Comparison of ENCODE assay signal across 8 cellular contexts in genomic region chr3:179147571-179148445, GRCh38. TPM values are rescaled to one million over a fixed set of nuclear protein-coding genes. Genes with fewer than 3 reads are reported as not detected.
DNase-seq lines count a peak whose midpoint lies in the region; ATAC-seq lines count a peak whose summit lies in the region.

Gene PIK3CA, plus strand, starts transcription at chr3:179148357. Its CDS starts 50,469 bp downstream, at chr3:179198826.

- H3K27me3 ChIP-seq in CD8-positive, alpha-beta memory T cell (ENCODE audit: insufficient read depth, low read length, poor library complexity, severe bottlenecking) = no peaks in the 10 kb centered on the region

- H3K36me3 Mint-ChIP-seq in CD8-positive, alpha-beta memory T cell = peaks cover 0 to 4% (median 0%) of the 10 kb centered on the region in 3 donors
- H3K36me3 Mint-ChIP-seq in effector memory CD8-positive, alpha-beta T cell (ENCODE audit: insufficient read depth) = peaks cover 7% of the 10 kb centered on the region
- no peaks in the 10 kb centered on the region for H3K36me3 Mint-ChIP-seq in memory B cell

- ATAC-seq in GM19468 (IDR thresholded peaks at IDR 0.05; ENCODE audit: extremely low read depth, unreplicated experiment) (peak; percentile 73), memory B cell (ENCODE audit: low read depth) (peak; percentile 72)
- ATAC-seq in effector memory CD8-positive, alpha-beta T cell (replicated peaks) = peak; percentile 78

- CTCF ChIA-PET in CD8-positive, alpha-beta memory T cell (lab: Charles Lee) = interaction anchor here (0.6 to 3.6 kb wide), 11 partner anchors 11 to 456 kb away, joined by 3 to 18 read pairs (median 4); partner anchors contain the start of genes MRPL47, NDUFB5 and ZNF639

- no peaks in the 10 kb centered on the region for H3K36me3 ChIP-seq in CD8-positive, alpha-beta memory T cell (ENCODE audit: insufficient read depth, low read length)

- H3K4me1 ChIP-seq in CD8-positive, alpha-beta memory T cell (ENCODE audit: insufficient read depth, low read length) = peaks cover 29% of the 10 kb centered on the region

- peak within 1 kb of the TSS; percentile 93 for H3K27ac ChIP-seq in CD8-positive, alpha-beta memory T cell (ENCODE audit: low read depth, low read length)

- no peaks in the 10 kb centered on the region for H3K9me3 Mint-ChIP-seq in CD8-positive, alpha-beta memory T cell
- no peaks in the 10 kb centered on the region for H3K9me3 Mint-ChIP-seq in effector memory CD8-positive, alpha-beta T cell
- no peaks in the 10 kb centered on the region for H3K9me3 Mint-ChIP-seq in memory B cell

- H3K27ac Mint-ChIP-seq in CD8-positive, alpha-beta memory T cell = peak within 1 kb of the TSS; percentile 93 to 99 (median 94)
- H3K27ac Mint-ChIP-seq in effector memory CD8-positive, alpha-beta T cell = no peak within 1 kb of the TSS
- no peak within 1 kb of the TSS for H3K27ac Mint-ChIP-seq in memory B cell

- H3K4me3 Mint-ChIP-seq in CD8-positive, alpha-beta memory T cell = peak within 1 kb of the TSS in 6 of 7 donors; percentile 92 to 97 (median 94)
- no peak within 1 kb of the TSS for H3K4me3 Mint-ChIP-seq in effector memory CD8-positive, alpha-beta T cell
- H3K4me3 Mint-ChIP-seq in memory B cell = peak within 1 kb of the TSS; percentile 97

- peaks cover 0 to 4% of the 10 kb centered on the region in 2 donors for H3K27me3 Mint-ChIP-seq in CD8-positive, alpha-beta memory T cell
- H3K27me3 Mint-ChIP-seq in effector memory CD8-positive, alpha-beta T cell = peaks cover 0 to 5% of the 10 kb centered on the region in 2 donors
- H3K27me3 Mint-ChIP-seq in memory B cell = no peaks in the 10 kb centered on the region

- H3K4me1 Mint-ChIP-seq in CD8-positive, alpha-beta memory T cell = peaks cover 37 to 43% (median 41%) of the 10 kb centered on the region in 3 donors
- peaks cover 21 to 33% of the 10 kb centered on the region in 2 donors for H3K4me1 Mint-ChIP-seq in effector memory CD8-positive, alpha-beta T cell (ENCODE audit: low read depth in 2 of 2)
- peaks cover 28% of the 10 kb centered on the region for H3K4me1 Mint-ChIP-seq in memory B cell

- POLR2A ChIA-PET in CD8-positive, alpha-beta memory T cell (lab: Charles Lee) = interaction anchor here (0.6 to 2.7 kb wide), 12 partner anchors 34 to 1454 kb away, joined by 3 to 27 read pairs (median 3); partner anchors contain the start of genes MRPL47, NDUFB5, TTC14 and ZNF639

- H3K9me3 ChIP-seq in CD8-positive, alpha-beta memory T cell (ENCODE audit: low read length) = no peaks in the 10 kb centered on the region

- DNase-seq in CD8-positive, alpha-beta memory T cell = peak; percentile 89 to 98 (median 94)
- DNase-seq in HS-5 (ENCODE audit: low read depth) (peak; percentile 94), memory B cell (ENCODE audit: low spot score in 2 of 2) (peak; percentile 80 to 91)
- peak; percentile 90 for DNase-seq in NK-92 treated with Interleukin-12 subunit alpha and Interleukin-12 subunit beta, amount 100 ng/mL, for 24 hours (lab: John Stamatoyannopoulos, UW)
- peak; percentile 90 for DNase-seq in activated CD8-positive, alpha-beta memory T cell treated with anti-CD3 and anti-CD28 coated beads for 24 hours
- DNase-seq in effector memory CD8-positive, alpha-beta T cell = peak; percentile 89 to 93 (median 90)
- DNase-seq in stimulated activated CD8-positive, alpha-beta memory T cell treated with anti-CD3 and anti-CD28 coated beads, Interleukin-12 subunit alpha, Interleukin-12 subunit beta, amount 100 ng/mL, for 24 hours (ENCODE audit: extremely low read depth) = peak; percentile 84

- H3K4me3 ChIP-seq in CD8-positive, alpha-beta memory T cell (ENCODE audit: low read length) = peak within 1 kb of the TSS; percentile 90

RNA-seq across cellular contexts. Expression of gene PIK3CA, which starts in this region (rescaled TPM):
- 10 to 100 TPM; 18.8 to 19.5 TPM for total RNA-seq in CD8-positive, alpha-beta memory T cell
- polyA plus RNA-seq in CD8-positive, alpha-beta memory T cell = 18.3 TPM

Comparison
In these comparisons a context has a peak if more than half of its experiments do, and no peak if none do; other contexts are left out.
1. Peak in every context shown above with its lines: DNase-seq, ATAC-seq, H3K4me3 ChIP-seq and H3K27ac ChIP-seq.
2. H3K27ac Mint-ChIP-seq: peak in CD8-positive, alpha-beta memory T cell (8 of 8); none in effector memory CD8-positive, alpha-beta T cell (0 of 2) and memory B cell (single experiment).
3. H3K4me3 Mint-ChIP-seq: peak in CD8-positive, alpha-beta memory T cell (6 of 7) and memory B cell (single experiment); none in effector memory CD8-positive, alpha-beta T cell (0 of 2).